In genomic region chr2:138382672-138383071, GRCh38 we compare ENCODE assay signal across 26 cellular contexts.
"Had no signal": no experiment of that assay in that cellular context is flagged by ENCODE, and none has a peak within 500 bp of the region (broad histone marks: within the 10 kb centered on the region; RNA-seq: fewer than 3 reads in every experiment).

No MANE protein-coding gene starts in this region.

- H3K9me3 ChIP-seq: ovary, psoas muscle, suprapubic skin, testis, tibial artery, transverse colon, upper lobe of right lung, uterus had no signal

- H3K36me3 ChIP-seq: neural progenitor cell, ovary, spleen, suprapubic skin, tibial artery, transverse colon, upper lobe of right lung, uterus had no signal

- H3K4me1 ChIP-seq: neural progenitor cell, parathyroid adenoma, psoas muscle, spleen, suprapubic skin, testis, tibial artery, transverse colon, upper lobe of right lung, uterus had no signal

- H3K27me3 ChIP-seq: neural progenitor cell, ovary, spleen, suprapubic skin, testis, tibial artery, transverse colon, upper lobe of right lung, uterus had no signal

- H3K27ac ChIP-seq: neural progenitor cell, ovary, parathyroid adenoma, psoas muscle, skin epidermis, spleen, suprapubic skin, testis, tibial artery, transverse colon, upper lobe of right lung, uterus had no signal

- H3K4me3 ChIP-seq: neural progenitor cell, ovary, psoas muscle, skin epidermis, smooth muscle cell, spleen, suprapubic skin, testis, tibial artery, transverse colon, upper lobe of right lung, uterus had no signal

- H3K79me2 ChIP-seq: parathyroid adenoma had no signal

- H3K4me2 ChIP-seq: neural progenitor cell, smooth muscle cell had no signal

- H2AFZ ChIP-seq: neural progenitor cell, parathyroid adenoma had no signal

- DNase-seq: natural killer cell; occipital lobe; ovary; posterior cingulate gyrus; psoas muscle; right cardiac atrium; spleen; stimulated activated CD4-positive, alpha-beta T cell treated with anti-CD3 and anti-CD28 coated beads, Interleukin-12 subunit alpha, Interleukin-12 subunit beta, amount 100 ng/mL, for 4 hours; stimulated activated CD4-positive, alpha-beta T cell treated with anti-CD3 and anti-CD28 coated beads, Interleukin-1b, Interleukin-23, amount 100 ng/mL, for 48 hours; stimulated activated CD4-positive, alpha-beta T cell treated with anti-CD3 and anti-CD28 coated beads, Interleukin-4, amount 100 ng/mL, for 1 hour; stimulated activated CD4-positive, alpha-beta T cell treated with anti-CD3 and anti-CD28 coated beads, Interleukin-4, amount 100 ng/mL, for 4 hours; stimulated activated CD8-positive, alpha-beta memory T cell treated with anti-CD3 and anti-CD28 coated beads, Interleukin-4, amount 100 ng/mL, for 48 hours; stimulated activated naive CD4-positive, alpha-beta T cell; stimulated activated naive CD8-positive, alpha-beta T cell treated with anti-CD3 and anti-CD28 coated beads, Interleukin-15, amount 100 ng/mL, for 72 hours; stimulated activated naive CD8-positive, alpha-beta T cell treated with anti-CD3 and anti-CD28 coated beads, Interleukin-15, Interleukin-2, amounts not matched to agents 100 U/mL and 50 U/mL, for 24 hours; substantia nigra; testis; tibial artery; transverse colon; upper lobe of right lung; uterus had no signal

- H3K9ac ChIP-seq: neural progenitor cell, parathyroid adenoma had no signal
